Comparison of ENCODE assay signal across 27 cellular contexts in the genomic region with DNA sequence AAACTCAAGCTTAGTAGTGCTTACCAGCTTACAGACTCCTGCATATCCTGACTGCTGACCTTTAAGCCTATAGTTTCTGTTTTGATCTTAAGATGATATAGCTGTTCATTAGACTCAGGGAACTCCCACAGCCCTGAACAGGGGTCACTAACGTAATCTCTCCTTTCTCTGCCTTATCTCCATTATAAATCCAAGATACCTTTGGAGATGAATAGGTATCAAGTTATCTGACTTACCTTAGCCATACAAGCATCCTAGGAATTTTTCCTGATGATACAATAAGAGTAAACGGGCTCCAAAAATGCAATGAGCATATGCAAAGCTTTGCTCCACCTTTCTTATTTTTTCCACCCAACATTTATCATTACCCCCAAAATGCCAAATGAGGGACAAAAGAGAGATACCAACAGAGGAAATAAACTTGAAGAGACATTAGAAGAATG.
DNase-seq lines count a peak whose midpoint lies in the region; ATAC-seq lines count a peak whose summit lies in the region.
"Had no signal": no experiment of that assay in that cellular context is flagged by ENCODE, and none has a peak within 500 bp of the region (broad histone marks: within the 10 kb centered on the region; RNA-seq: fewer than 3 reads in every experiment).

No MANE protein-coding gene starts in this region.

- H3K27me3 Mint-ChIP-seq in stimulated activated naive CD8-positive, alpha-beta T cell treated with anti-CD3 and anti-CD28 coated beads, Interleukin-15, amount 100 ng/mL, for 72 hours: peaks cover 8% of the 10 kb centered on the region

- H3K4me1 Mint-ChIP-seq in stimulated activated naive CD8-positive, alpha-beta T cell treated with anti-CD3 and anti-CD28 coated beads, Interleukin-15, amount 100 ng/mL, for 72 hours: no peaks in the 10 kb centered on the region
- H3K4me1 Mint-ChIP-seq: CD14-positive monocyte, GM23338, IgD-negative memory B cell, T-helper 17 cell had no signal

- H3K27ac Mint-ChIP-seq in activated naive CD4-positive, alpha-beta T cell treated with anti-CD3 and anti-CD28 coated beads, Interleukin-2, amount 50 U/mL, for 72 hours: no peak overlapping the region
- no peak overlapping the region for H3K27ac Mint-ChIP-seq in stimulated activated naive CD8-positive, alpha-beta T cell treated with anti-CD3 and anti-CD28 coated beads, Interleukin-15, amount 100 ng/mL, for 72 hours
- H3K27ac Mint-ChIP-seq: CD14-positive monocyte, GM23338, IgD-negative memory B cell, T-helper 17 cell had no signal

- no peaks in the 10 kb centered on the region for H3K36me3 Mint-ChIP-seq in activated naive CD4-positive, alpha-beta T cell treated with anti-CD3 and anti-CD28 coated beads, Interleukin-2, amount 50 U/mL, for 72 hours
- H3K36me3 Mint-ChIP-seq: CD14-positive monocyte, IgD-negative memory B cell had no signal

- H3K9me3 Mint-ChIP-seq in activated naive CD4-positive, alpha-beta T cell treated with anti-CD3 and anti-CD28 coated beads, Interleukin-2, amount 50 U/mL, for 72 hours: no peaks in the 10 kb centered on the region
- no peaks in the 10 kb centered on the region for H3K9me3 Mint-ChIP-seq in stimulated activated naive CD8-positive, alpha-beta T cell treated with anti-CD3 and anti-CD28 coated beads, Interleukin-15, amount 100 ng/mL, for 72 hours
- H3K9me3 Mint-ChIP-seq: GM23338, IgD-negative memory B cell had no signal

- no peak overlapping the region for H3K4me3 Mint-ChIP-seq in stimulated activated naive CD8-positive, alpha-beta T cell treated with anti-CD3 and anti-CD28 coated beads, Interleukin-15, amount 100 ng/mL, for 72 hours
- H3K4me3 Mint-ChIP-seq: CD14-positive monocyte, GM23338, IgD-negative memory B cell, T-helper 17 cell had no signal

- in situ Hi-C loops in KBM-7 (cut with MboI; ENCODE audit: low pct_unique_long_range_greater_than_20kb, low sequenced_read_pairs): no loop called here

- no peak for DNase-seq in activated naive CD4-positive, alpha-beta T cell treated with anti-CD3 and anti-CD28 coated beads, Interleukin-2, amount 50 U/mL, for 72 hours (ENCODE audit: low spot score in 2 of 2)
- no peak for DNase-seq in activated naive CD4-positive, alpha-beta T cell (lab: John Stamatoyannopoulos, UW)
- DNase-seq in epithelial cell of prostate (ENCODE audit: low read depth, low spot score) (no peak), KBM-7 (no peak), AG08395 (ENCODE audit: low spot score) (no peak)
- DNase-seq in stimulated activated naive CD8-positive, alpha-beta T cell treated with anti-CD3 and anti-CD28 coated beads, Interleukin-15, amount 100 ng/mL, for 72 hours: no peak
- DNase-seq: activated effector memory CD4-positive, alpha-beta T cell treated with anti-CD3 and anti-CD28 coated beads, Interleukin-2, amount 50 U/mL, for 16 hours; amygdala; caudate nucleus; DMS79 treated with DMSO at 0.1 percent for 48 hours; left lung; MV-4-11; NCI-H187 treated with DMSO at 0.1 percent for 48 hours; NCI-H510A; nucleus accumbens; OCI-M1; stimulated activated naive CD4-positive, alpha-beta T cell; T-helper 17 cell had no signal

- H3K27ac ChIP-seq in epithelial cell of prostate: peak overlapping the region; percentile 33
- H3K27ac ChIP-seq: left lung, right atrium auricular region, SJCRH30, tibial nerve had no signal

- ATAC-seq in activated naive CD4-positive, alpha-beta T cell treated with anti-CD3 and anti-CD28 coated beads, Interleukin-2, amount 50 U/mL, for 72 hours: peak; percentile 56 to 80
- ATAC-seq in HG03196 (IDR thresholded peaks at IDR 0.05; ENCODE audit: unreplicated experiment) (peak; percentile 37), GM21576 (IDR thresholded peaks at IDR 0.05; ENCODE audit: unreplicated experiment) (no peak)
- ATAC-seq in stimulated activated naive CD8-positive, alpha-beta T cell treated with anti-CD3 and anti-CD28 coated beads, Interleukin-15, amount 100 ng/mL, for 72 hours: peak; percentile 67
- ATAC-seq: esophagus mucosa, T-helper 17 cell had no signal
